14 cellular contexts compared by ENCODE assay signal in genomic region chr12:93177208-93178153, GRCh38.
DNase-seq lines count a peak whose midpoint lies in the region; ATAC-seq, FAIRE-seq and TF ChIP-seq lines count a peak whose summit lies in the region.
"Had no signal": no experiment of that assay in that cellular context is flagged by ENCODE, and none has a peak within 500 bp of the region (broad histone marks: within the 10 kb centered on the region; RNA-seq: fewer than 3 reads in every experiment).

No MANE protein-coding gene starts in this region.

- TF ChIP-seq CTCF in VCaP (conservative IDR thresholded peaks at IDR 0.05) (no peak), fibroblast of the aortic adventitia (IDR thresholded peaks at IDR 0.05; ENCODE audit: insufficient read depth, low read length) (no peak), parathyroid adenoma (IDR thresholded peaks at IDR 0.05) (no peak), tibial nerve (IDR thresholded peaks at IDR 0.05) (no peak)

- FAIRE-seq in H54 (lab: Jason Lieb, UNC) = no peak

- peak overlapping the region; percentile 61 for H3K27ac ChIP-seq in VCaP
- H3K27ac ChIP-seq in parathyroid adenoma = peak overlapping the region; percentile 84
- peak overlapping the region in 1 of 4 donors; percentile 25 for H3K27ac ChIP-seq in tibial nerve

- TF ChIP-seq EP300 in tibial nerve (IDR thresholded peaks at IDR 0.05) = no peak

- H3K36me3 ChIP-seq in parathyroid adenoma (ENCODE audit: control insufficient read depth, insufficient read depth, low read length) (no peaks in the 10 kb centered on the region), tibial nerve (no peaks in the 10 kb centered on the region)

- H2AFZ ChIP-seq in parathyroid adenoma = peak overlapping the region; percentile 45

- H3K4me3 ChIP-seq in fibroblast of the aortic adventitia (ENCODE audit: low read depth, low read length) (no peak overlapping the region), parathyroid adenoma (ENCODE audit: low read depth, low read length) (no peak overlapping the region), tibial nerve (no peak overlapping the region)

- TF ChIP-seq POLR2A in tibial nerve (IDR thresholded peaks at IDR 0.05) (no peak), H54 (IDR thresholded peaks at IDR 0.05; ENCODE audit: low read depth, low read length) (no peak)

- H3K9ac ChIP-seq in parathyroid adenoma = no peak overlapping the region

- peak; percentile 46 for DNase-seq in EL
- DNase-seq in fibroblast of the aortic adventitia (ENCODE audit: low read depth) = peak; percentile 73
- DNase-seq in tibial nerve (ENCODE audit: low spot score in 2 of 2) = no peak
- DNase-seq in H54 (ENCODE audit: insufficient read length, low spot score) = no peak
- no peak for DNase-seq in GDM1 (lab: John Stamatoyannopoulos, UW)
- DNase-seq: activated T-cell treated with anti-CD3 and anti-CD28 coated beads for 4 hours, amniotic stem cell, immature natural killer cell, NCI-H1105 treated with DMSO at 0.1 percent for 48 hours, NCI-H69 had no signal

- H3K4me2 ChIP-seq in parathyroid adenoma (ENCODE audit: low read length) = no peak overlapping the region

- no peak for ATAC-seq in GM21786 (IDR thresholded peaks at IDR 0.05; ENCODE audit: unreplicated experiment)
- ATAC-seq: WTC11 had no signal

- no peaks in the 10 kb centered on the region for H3K79me2 ChIP-seq in parathyroid adenoma

- WGBS in tibial nerve, 2 donors = 96% methylated on average over 9 of the region's 9 CpGs

- H3K9me3 ChIP-seq in parathyroid adenoma (ENCODE audit: control insufficient read depth, low read length) (no peaks in the 10 kb centered on the region), tibial nerve (no peaks in the 10 kb centered on the region)

- H3K27me3 ChIP-seq in parathyroid adenoma (ENCODE audit: control insufficient read depth, insufficient read depth, low read length) (no peaks in the 10 kb centered on the region), tibial nerve (no peaks in the 10 kb centered on the region)

- H3K4me1 ChIP-seq in parathyroid adenoma (peaks cover 44% of the 10 kb centered on the region), tibial nerve (peaks cover 0 to 24% (median 3%) of the 10 kb centered on the region in 4 donors)

Comparison
In these comparisons a context has a peak if more than half of its experiments do, and no peak if none do; other contexts are left out.
1. DNase-seq: peak in EL (single experiment) and fibroblast of the aortic adventitia (single experiment); none in tibial nerve (0 of 2), H54 (single experiment) and GDM1 (single experiment).